ENCODE assay signal across 18 cellular contexts in genomic region chr2:171882095-171882769, GRCh38. TPM values are rescaled to one million over a fixed set of nuclear protein-coding genes. Genes with fewer than 3 reads are reported as not detected.
DNase-seq lines count a peak whose midpoint lies in the region; ATAC-seq, FAIRE-seq and TF ChIP-seq lines count a peak whose summit lies in the region.
"Had no signal": no experiment of that assay in that cellular context is flagged by ENCODE, and none has a peak within 500 bp of the region (broad histone marks: within the 10 kb centered on the region; RNA-seq: fewer than 3 reads in every experiment).

No MANE protein-coding gene starts in this region.

- H3K27ac ChIP-seq in right atrium auricular region (peak overlapping the region; percentile 81 to 87), heart left ventricle (peak overlapping the region in 1 of 12 donors; percentile 35), K562 (ENCODE audit: extremely low read depth, low read depth, low read length) (no peak overlapping the region), thoracic aorta (peak overlapping the region; percentile 25 to 30)
- H3K27ac ChIP-seq: HL-60, neutrophil, Peyer's patch had no signal

- CTCF ChIA-PET in K562 (lab: Yijun Ruan, JAX; ENCODE audit: low intra/inter-chr PET ratio) = no interaction called here

- no peak overlapping the region for H2AFZ ChIP-seq in K562 (ENCODE audit: low read depth, low read length)

- TF ChIP-seq RAD21 in K562 (CRISPR knock-in tag; conservative IDR thresholded peaks at IDR 0.05 in 1 of 2, IDR thresholded peaks at IDR 0.05 in 1 of 2) = no peak

- peaks cover 0 to 32% of the 10 kb centered on the region in 2 donors for H3K4me1 ChIP-seq in right atrium auricular region
- H3K4me1 ChIP-seq in heart left ventricle = peaks cover 0 to 42% (median 16%) of the 10 kb centered on the region in 12 donors
- peaks cover 0 to 15% of the 10 kb centered on the region in 2 experiments; a peak in 3 of 5 replicates for H3K4me1 ChIP-seq in K562 (replicated peaks in 1 of 2; ENCODE audit: control insufficient read depth in 2 of 2, insufficient read depth in 2 of 2, low read length in 2 of 2)
- peaks cover 15 to 29% of the 10 kb centered on the region in 2 donors for H3K4me1 ChIP-seq in thoracic aorta (ENCODE audit: control insufficient read depth in 1 of 2, low read depth in 2 of 2)
- H3K4me1 ChIP-seq: Peyer's patch had no signal

- ATAC-seq in heart left ventricle = no peak
- peak; percentile 76 for ATAC-seq in HG02588 (IDR thresholded peaks at IDR 0.05; ENCODE audit: unreplicated experiment)
- peak; percentile 16; the same call in 1 of the 3 replicates for ATAC-seq in K562
- ATAC-seq in thoracic aorta (ENCODE audit: insufficient number of reproducible peaks, low FRiP score, low read depth) = peak; percentile 71
- no peak for ATAC-seq in GM18873 (IDR thresholded peaks at IDR 0.05; ENCODE audit: low FRiP score, unreplicated experiment)
- ATAC-seq: effector memory CD8-positive, alpha-beta T cell; heart right ventricle; stimulated activated naive B cell treated with anti-CD40 and anti-IgM and Interleukin-4, amounts not matched to agents 10 μg/mL and 1 μg/mL and 100 μg/mL, for 72 hours; T-helper 17 cell had no signal

- BruUV-seq in K562 (replicated peaks; lab: Mats Ljungman, UMichigan) = no TSS peak

- POLR2A ChIA-PET in K562 (lab: Yijun Ruan, JAX) = interaction anchor here (0.6 to 8.4 kb wide), 2 partner anchors 9 to 111 kb away, joined by 4 to 78 read pairs; partner anchors contain the start of gene SLC25A12

- H3K36me3 ChIP-seq in right atrium auricular region = no peaks in the 10 kb centered on the region
- peaks cover 0 to 8% (median 0%) of the 10 kb centered on the region in 9 donors for H3K36me3 ChIP-seq in heart left ventricle
- H3K36me3 ChIP-seq in K562 (ENCODE audit: control insufficient read depth, insufficient read depth, low read length) = no peaks in the 10 kb centered on the region
- H3K36me3 ChIP-seq in thoracic aorta = no peaks in the 10 kb centered on the region
- H3K36me3 ChIP-seq: neutrophil, Peyer's patch had no signal

- no peaks in the 10 kb centered on the region for H4K20me1 ChIP-seq in K562 (replicated peaks; ENCODE audit: control insufficient read depth, insufficient read depth, low read length)

- H3K4me2 ChIP-seq in K562 (ENCODE audit: insufficient read depth, low read length) = no peak overlapping the region

- TF ChIP-seq CTCF in right atrium auricular region (IDR thresholded peaks at IDR 0.05) (no peak), heart left ventricle (IDR thresholded peaks at IDR 0.05) (no peak), K562 (IDR thresholded peaks at IDR 0.05 in 2 of 3, conservative IDR thresholded peaks at IDR 0.05 in 1 of 3; ENCODE audit: insufficient read depth in 2 of 3, low read depth in 1 of 3, low read length in 3 of 3) (no peak), thoracic aorta (IDR thresholded peaks at IDR 0.05) (no peak)

- DNase-seq in right atrium auricular region (ENCODE audit: low spot score) (no peak), heart left ventricle (no peak), K562 (ENCODE audit: extremely low read depth in 1 of 4, low spot score in 3 of 4) (no peak), thoracic aorta (ENCODE audit: low spot score) (no peak), posterior vena cava (ENCODE audit: low spot score) (no peak)
- no peak for DNase-seq in effector CD4-positive, alpha-beta T cell
- DNase-seq: activated CD4-positive, alpha-beta T cell treated with anti-CD3 and anti-CD28 coated beads, Interleukin-2, amount 50 U/mL, for 4 hours; effector memory CD8-positive, alpha-beta T cell; heart right ventricle; NCI-H446; Peyer's patch; stimulated activated naive B cell treated with anti-CD40 and anti-IgM and Interleukin-4, amounts not matched to agents 10 μg/mL and 1 μg/mL and 100 μg/mL, for 72 hours; T-helper 17 cell had no signal

- intact Hi-C loops in heart left ventricle (cut with DNase I) = no loop called here
- intact Hi-C loops in K562 (cut with micrococcal nuclease) = no loop called here
- intact Hi-C loops in posterior vena cava (cut with DNase I) = no loop called here

- no peaks in the 10 kb centered on the region for H3K9me3 ChIP-seq in right atrium auricular region
- no peaks in the 10 kb centered on the region for H3K9me3 ChIP-seq in heart left ventricle
- no peaks in the 10 kb centered on the region for H3K9me3 ChIP-seq in K562 (replicated peaks; ENCODE audit: control insufficient read depth, insufficient read depth, low read depth, low read length)
- no peaks in the 10 kb centered on the region for H3K9me3 ChIP-seq in thoracic aorta
- H3K9me3 ChIP-seq: heart right ventricle, neutrophil, Peyer's patch had no signal

- WGBS in heart left ventricle, 4 donors = 80 to 95% (median 90%) methylated on average over 2 of the region's 2 CpGs
- 78% methylated on average over 2 of the region's 2 CpGs for WGBS in K562 (ENCODE audit: insufficient coverage, low coverage, missing lambda C conversion rate)

- H3K9ac ChIP-seq in K562 (ENCODE audit: insufficient read depth in 1 of 2, low read depth in 2 of 2, low read length in 2 of 2) = no peak overlapping the region

- no peak for FAIRE-seq in K562 (lab: Jason Lieb, UNC)
- FAIRE-seq: astrocyte had no signal

- H3K9me1 ChIP-seq in K562 (ENCODE audit: control insufficient read depth, insufficient read depth, low read length) = no peaks in the 10 kb centered on the region

- TF ChIP-seq EP300 in K562 (IDR thresholded peaks at IDR 0.05; ENCODE audit: low read length) = no peak

- H3K27me3 ChIP-seq in right atrium auricular region (no peaks in the 10 kb centered on the region), heart left ventricle (no peaks in the 10 kb centered on the region), K562 (ENCODE audit: control insufficient read depth in 2 of 2, insufficient read depth in 2 of 2, low read length in 2 of 2) (no peaks in the 10 kb centered on the region), thoracic aorta (replicated peaks; ENCODE audit: insufficient read depth) (no peaks in the 10 kb centered on the region)
- H3K27me3 ChIP-seq: heart right ventricle, neutrophil, Peyer's patch had no signal

- in situ Hi-C loops in K562 (cut with MboI) = no loop called here

- peaks cover 6% of the 10 kb centered on the region; the same call in 2 of the 3 replicates for H3K79me2 ChIP-seq in K562 (ENCODE audit: control insufficient read depth, insufficient read depth, low read length)

- TF ChIP-seq POLR2A in heart left ventricle (IDR thresholded peaks at IDR 0.05) = no peak
- no peak for TF ChIP-seq POLR2A in K562 (conservative IDR thresholded peaks at IDR 0.05)

- H3K4me3 ChIP-seq in right atrium auricular region (no peak overlapping the region), heart left ventricle (no peak overlapping the region), K562 (no peak overlapping the region), thoracic aorta (peak overlapping the region; percentile 1)
- H3K4me3 ChIP-seq: heart right ventricle, Peyer's patch had no signal

TF ChIP-seq in K562, 482 proteins besides CTCF, POLR2A, EP300 and RAD21 (continues in another document):
- TF ChIP-seq OTX1 (CRISPR knock-in tag; IDR thresholded peaks at IDR 0.05) (no peak), ZNF224 (CRISPR knock-in tag; IDR thresholded peaks at IDR 0.05) (no peak)

RNA-seq across cellular contexts. Expression of gene SLC25A12, which starts 11.8 kb away (rescaled TPM):
- total RNA-seq in right atrium auricular region (100 to 1,000 TPM in 1 of 2 donors, 10 to 100 TPM in 1; 75.0 to 106 TPM), heart left ventricle (100 to 1,000 TPM in 7 of 9 donors, 10 to 100 TPM in 2; 74.8 to 128 (median 120) TPM), K562 (2014; rRNA removed) (13.5 and 17.5 TPM in 2 replicates), K562 (2014; rRNA removed; fragmentation: Illumina TruSeq; extraction: Trizol) (23.8 and 24.6 TPM in 2 replicates), K562 (2015; rRNA removed; fragmentation: Illumina TruSeq; extraction: Trizol) (22.6 and 22.7 TPM in 2 replicates), K562 (2021) (20.5 and 21.3 TPM in 2 replicates), thoracic aorta (10 to 100 TPM; 27.2 to 39.3 TPM), posterior vena cava (10 to 100 TPM; 34.7 to 35.4 TPM)
- polyA plus RNA-seq in heart left ventricle (10 to 100 TPM; 45.8 to 65.7 TPM), K562 (2011; rRNA removed) (27.1 and 36.5 TPM in 2 replicates), K562 (2014; fragmentation: Illumina TruSeq; extraction: Trizol) (20.3 and 21.7 TPM in 2 replicates), K562 (2014; fragmentation: Nextera tagmentation; extraction: Ambion mirVana) (10 to 100 TPM; 18.3 to 31.5 TPM), K562 (2014; rRNA removed) (17.6 and 23.2 TPM in 2 replicates)
- 36.2 and 70.5 TPM in 2 replicates for total RNA-seq in K562 (2011; cell fraction: chromatin; rRNA removed; ENCODE audit: low replicate concordance)
- total RNA-seq in K562 (2011; cell fraction: nucleolus; rRNA removed) = 12.8 and 19.2 TPM in 2 replicates
- 30.2 and 31.1 TPM in 2 replicates for total RNA-seq in K562 (2011; cell fraction: nucleoplasm; rRNA removed)
- 14.3 and 17.6 TPM in 2 replicates for polyA plus RNA-seq in K562 (2011; cell fraction: cytosol; rRNA removed)
- polyA plus RNA-seq in K562 (2011; cell fraction: nucleus; rRNA removed) = 33.7 and 36.3 TPM in 2 replicates
- polyA plus RNA-seq in K562 (2012) = 14.2 and 15.0 TPM in 2 replicates
- polyA minus RNA-seq in K562 (2011; rRNA and poly(A)+ RNA removed) = 41.6 and 43.3 TPM in 2 replicates
- polyA minus RNA-seq in K562 (2011; cell fraction: cytosol; rRNA and poly(A)+ RNA removed) = 12.9 and 19.3 TPM in 2 replicates
- polyA minus RNA-seq in K562 (2011; cell fraction: nucleus; rRNA and poly(A)+ RNA removed) = 17.6 and 21.2 TPM in 2 replicates

RNA-seq across cellular contexts. Expression of gene HAT1, which starts 40.0 kb away (rescaled TPM):
- total RNA-seq in right atrium auricular region (10 to 100 TPM; 22.8 to 25.8 TPM), heart left ventricle (10 to 100 TPM; 22.2 to 43.1 (median 34.1) TPM), K562 (2014; rRNA removed) (104 and 125 TPM in 2 replicates), K562 (2014; rRNA removed; fragmentation: Illumina TruSeq; extraction: Trizol) (216 and 262 TPM in 2 replicates), K562 (2015; rRNA removed; fragmentation: Illumina TruSeq; extraction: Trizol) (159 and 171 TPM in 2 replicates), K562 (2021) (148 and 162 TPM in 2 replicates), thoracic aorta (10 to 100 TPM; 17.3 to 25.3 TPM), posterior vena cava (10 to 100 TPM; 29.1 to 42.5 TPM)
- polyA plus RNA-seq in heart left ventricle (10 to 100 TPM in 1 of 2 donors, 1 to 10 TPM in 1; 9.9 to 60.7 TPM), K562 (2011; rRNA removed) (176 and 298 TPM in 2 replicates), K562 (2014; fragmentation: Illumina TruSeq; extraction: Trizol) (243 and 269 TPM in 2 replicates), K562 (2014; fragmentation: Nextera tagmentation; extraction: Ambion mirVana) (100 to 1,000 TPM; 369 to 384 TPM), K562 (2014; rRNA removed) (217 and 244 TPM in 2 replicates)
- total RNA-seq in K562 (2011; cell fraction: chromatin; rRNA removed; ENCODE audit: low replicate concordance) = 45.2 and 99.1 TPM in 2 replicates
- 30.7 and 34.7 TPM in 2 replicates for total RNA-seq in K562 (2011; cell fraction: nucleolus; rRNA removed)
- 57.9 and 59.7 TPM in 2 replicates for total RNA-seq in K562 (2011; cell fraction: nucleoplasm; rRNA removed)
- 44.8 and 95.3 TPM in 2 replicates for polyA plus RNA-seq in K562 (2011; cell fraction: cytosol; rRNA removed)
- 22.2 and 34.5 TPM in 2 replicates for polyA plus RNA-seq in K562 (2011; cell fraction: nucleus; rRNA removed)
- polyA plus RNA-seq in K562 (2012) = 157 and 173 TPM in 2 replicates
- polyA minus RNA-seq in K562 (2011; rRNA and poly(A)+ RNA removed) = 190 and 212 TPM in 2 replicates
- polyA minus RNA-seq in K562 (2011; cell fraction: cytosol; rRNA and poly(A)+ RNA removed) = 43.4 and 67.5 TPM in 2 replicates
- polyA minus RNA-seq in K562 (2011; cell fraction: nucleus; rRNA and poly(A)+ RNA removed) = 25.4 and 46.1 TPM in 2 replicates

Comparison
In these comparisons a context has a peak if more than half of its experiments do, and no peak if none do; other contexts are left out.
1. ATAC-seq: peak in HG02588 (single experiment), K562 (single experiment) and thoracic aorta (single experiment); none in heart left ventricle (0 of 4) and GM18873 (single experiment).